ENCODE assay signal across 2 cellular contexts in genomic region chr22:35547993-35548761, GRCh38.
TF ChIP-seq lines count a peak whose summit lies in the region.

No MANE protein-coding gene starts in this region.

TF ChIP-seq in IMR-90, 13 proteins besides CTCF, POLR2A, EP300 and RAD21:
- TF ChIP-seq NFE2L2 (IDR thresholded peaks at IDR 0.05; ENCODE audit: low read depth, low read length) (no peak), MAFK (IDR thresholded peaks at IDR 0.05; ENCODE audit: low read depth, low read length) (peak; percentile 80)

TF ChIP-seq in K562, 482 proteins besides CTCF, POLR2A, EP300 and RAD21:
- TF ChIP-seq MAFG (tag; conservative IDR thresholded peaks at IDR 0.05) (peak; percentile 84), MAFK (IDR thresholded peaks at IDR 0.05; ENCODE audit: low read length) (peak; percentile 73), NR4A1 (CRISPR knock-in tag; IDR thresholded peaks at IDR 0.05) (no peak), NR4A1 (tag; IDR thresholded peaks at IDR 0.05) (no peak), MAFF (IDR thresholded peaks at IDR 0.05; ENCODE audit: low read length) (peak; percentile 72), ZNF79 (CRISPR knock-in tag; IDR thresholded peaks at IDR 0.05; ENCODE audit: low read depth) (no peak), C11orf30 (IDR thresholded peaks at IDR 0.05; ENCODE audit: low read depth) (peak; percentile 79; the same call in 1 of the 2 replicates), ZNF316 (IDR thresholded peaks at IDR 0.05) (peak; percentile 90), POU5F1 (IDR thresholded peaks at IDR 0.05; ENCODE audit: borderline replicate concordance, low read depth, low read length, partially characterized antibody) (no peak)
